In the genomic region with DNA sequence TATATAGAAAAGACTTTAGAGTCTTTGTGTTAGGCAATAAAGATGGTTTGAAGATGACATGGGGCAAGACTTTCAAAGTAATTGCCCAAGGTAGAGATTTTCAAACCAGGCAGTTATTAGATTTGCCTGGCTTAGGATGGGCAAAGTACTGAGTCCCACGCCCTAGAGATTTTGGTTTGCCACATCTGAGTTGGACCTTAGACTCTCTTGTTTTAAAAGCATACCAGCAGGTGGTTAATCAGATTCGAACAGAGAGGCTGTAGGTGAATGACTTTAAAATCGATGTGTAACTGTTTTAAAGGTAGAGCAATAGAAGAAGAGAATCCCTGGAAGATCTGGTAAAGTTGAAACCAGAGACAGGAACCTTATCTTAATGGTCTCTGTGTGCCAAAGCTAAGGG, we compare ENCODE assay signal across 1 cellular context.
TF ChIP-seq lines count a peak whose summit lies in the region.

No MANE protein-coding gene starts in this region.

TF ChIP-seq in WTC11, 78 proteins besides CTCF, POLR2A, EP300 and RAD21 (continued from another document):
- TF ChIP-seq, protein P1, sequence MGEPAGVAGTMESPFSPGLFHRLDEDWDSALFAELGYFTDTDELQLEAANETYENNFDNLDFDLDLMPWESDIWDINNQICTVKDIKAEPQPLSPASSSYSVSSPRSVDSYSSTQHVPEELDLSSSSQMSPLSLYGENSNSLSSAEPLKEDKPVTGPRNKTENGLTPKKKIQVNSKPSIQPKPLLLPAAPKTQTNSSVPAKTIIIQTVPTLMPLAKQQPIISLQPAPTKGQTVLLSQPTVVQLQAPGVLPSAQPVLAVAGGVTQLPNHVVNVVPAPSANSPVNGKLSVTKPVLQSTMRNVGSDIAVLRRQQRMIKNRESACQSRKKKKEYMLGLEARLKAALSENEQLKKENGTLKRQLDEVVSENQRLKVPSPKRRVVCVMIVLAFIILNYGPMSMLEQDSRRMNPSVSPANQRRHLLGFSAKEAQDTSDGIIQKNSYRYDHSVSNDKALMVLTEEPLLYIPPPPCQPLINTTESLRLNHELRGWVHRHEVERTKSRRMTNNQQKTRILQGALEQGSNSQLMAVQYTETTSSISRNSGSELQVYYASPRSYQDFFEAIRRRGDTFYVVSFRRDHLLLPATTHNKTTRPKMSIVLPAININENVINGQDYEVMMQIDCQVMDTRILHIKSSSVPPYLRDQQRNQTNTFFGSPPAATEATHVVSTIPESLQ (CRISPR knock-in tag; IDR thresholded peaks at IDR 0.05), result no peak
- TF ChIP-seq EMX1 (CRISPR knock-in tag; IDR thresholded peaks at IDR 0.05), result no peak
- TF ChIP-seq SOX15 (CRISPR knock-in tag; IDR thresholded peaks at IDR 0.05), result no peak
- TF ChIP-seq ZNF281 (CRISPR knock-in tag; IDR thresholded peaks at IDR 0.05), result no peak
- TF ChIP-seq RELA (CRISPR knock-in tag; IDR thresholded peaks at IDR 0.05; ENCODE audit: borderline replicate concordance), result no peak
- TF ChIP-seq, protein P2, sequence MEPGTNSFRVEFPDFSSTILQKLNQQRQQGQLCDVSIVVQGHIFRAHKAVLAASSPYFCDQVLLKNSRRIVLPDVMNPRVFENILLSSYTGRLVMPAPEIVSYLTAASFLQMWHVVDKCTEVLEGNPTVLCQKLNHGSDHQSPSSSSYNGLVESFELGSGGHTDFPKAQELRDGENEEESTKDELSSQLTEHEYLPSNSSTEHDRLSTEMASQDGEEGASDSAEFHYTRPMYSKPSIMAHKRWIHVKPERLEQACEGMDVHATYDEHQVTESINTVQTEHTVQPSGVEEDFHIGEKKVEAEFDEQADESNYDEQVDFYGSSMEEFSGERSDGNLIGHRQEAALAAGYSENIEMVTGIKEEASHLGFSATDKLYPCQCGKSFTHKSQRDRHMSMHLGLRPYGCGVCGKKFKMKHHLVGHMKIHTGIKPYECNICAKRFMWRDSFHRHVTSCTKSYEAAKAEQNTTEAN (CRISPR knock-in tag; IDR thresholded peaks at IDR 0.05), result no peak
- TF ChIP-seq RORB (CRISPR knock-in tag; IDR thresholded peaks at IDR 0.05), result no peak
- TF ChIP-seq ZNF121 (CRISPR knock-in tag; IDR thresholded peaks at IDR 0.05), result no peak
- TF ChIP-seq ELF4 (CRISPR knock-in tag; IDR thresholded peaks at IDR 0.05; ENCODE audit: low read depth), result no peak
- no peak for TF ChIP-seq ZNF423 (CRISPR knock-in tag; IDR thresholded peaks at IDR 0.05)
- no peak for TF ChIP-seq TCF7 (CRISPR knock-in tag; IDR thresholded peaks at IDR 0.05; ENCODE audit: low read depth)
- no peak for TF ChIP-seq OVOL2 (CRISPR knock-in tag; IDR thresholded peaks at IDR 0.05; ENCODE audit: borderline replicate concordance)
